ENCODE assay signal across 1 cellular context in genomic region chr11:92409956-92410355, GRCh38.
TF ChIP-seq lines count a peak whose summit lies in the region.

No MANE protein-coding gene starts in this region.

TF ChIP-seq in GM23338, 12 proteins besides CTCF, POLR2A, EP300 and RAD21 (continued from another document):
- TF ChIP-seq ZNF462 (CRISPR knock-in tag; IDR thresholded peaks at IDR 0.05) = no peak
- TF ChIP-seq ETS1 (IDR thresholded peaks at IDR 0.05) = no peak
